29 cellular contexts compared by ENCODE assay signal in genomic region chr10:59102394-59102793, GRCh38.
"Had no signal": no experiment of that assay in that cellular context is flagged by ENCODE, and none has a peak within 500 bp of the region (broad histone marks: within the 10 kb centered on the region; RNA-seq: fewer than 3 reads in every experiment).

No MANE protein-coding gene starts in this region.

- H3K4me1 Mint-ChIP-seq: stimulated activated effector memory CD8-positive, alpha-beta T cell treated with anti-CD3 and anti-CD28 coated beads, Interleukin-12 subunit alpha, Interleukin-12 subunit beta, amount 100 ng/mL, for 72 hours; stimulated activated memory B cell treated with anti-CD40 and anti-IgM and Interleukin-4, amounts not matched to agents 10 μg/mL and 1 μg/mL and 100 μg/mL, for 72 hours; stimulated activated naive B cell treated with anti-CD40 and anti-IgM and Interleukin-4, amounts not matched to agents 10 μg/mL and 1 μg/mL and 100 μg/mL, for 72 hours; stimulated activated naive CD8-positive, alpha-beta T cell treated with anti-CD3 and anti-CD28 coated beads, Interleukin-15, amount 100 ng/mL, for 72 hours had no signal

- H3K4me1 ChIP-seq: suprapubic skin, testis, thyroid gland, upper lobe of left lung, upper lobe of right lung, uterus had no signal

- H3K27me3 Mint-ChIP-seq: stimulated activated memory B cell treated with anti-CD40 and anti-IgM and Interleukin-4, amounts not matched to agents 10 μg/mL and 1 μg/mL and 100 μg/mL, for 72 hours; stimulated activated naive B cell treated with anti-CD40 and anti-IgM and Interleukin-4, amounts not matched to agents 10 μg/mL and 1 μg/mL and 100 μg/mL, for 72 hours; stimulated activated naive CD8-positive, alpha-beta T cell treated with anti-CD3 and anti-CD28 coated beads, Interleukin-15, amount 100 ng/mL, for 72 hours; stimulated activated naive CD8-positive, alpha-beta T cell treated with anti-CD3 and anti-CD28 coated beads, Interleukin-15, Interleukin-2, amounts not matched to agents 100 ng/mL and 50 ng/mL, for 24 hours; type B pancreatic cell had no signal

- H3K27ac ChIP-seq: stomach, suprapubic skin, testis, thoracic aorta, thyroid gland, tibial artery, tibial nerve, transverse colon, upper lobe of left lung, upper lobe of right lung, uterus, vagina had no signal

- ATAC-seq: stimulated activated effector memory CD8-positive, alpha-beta T cell treated with anti-CD3 and anti-CD28 coated beads, Interleukin-12 subunit alpha, Interleukin-12 subunit beta, amount 100 ng/mL, for 72 hours; stimulated activated memory B cell treated with anti-CD40 and anti-IgM and Interleukin-4, amounts not matched to agents 10 μg/mL and 1 μg/mL and 100 μg/mL, for 72 hours; stimulated activated naive B cell treated with anti-CD40 and anti-IgM and Interleukin-4, amounts not matched to agents 10 μg/mL and 1 μg/mL and 100 μg/mL, for 72 hours; stimulated activated naive CD8-positive, alpha-beta T cell treated with anti-CD3 and anti-CD28 coated beads, Interleukin-15, amount 100 ng/mL, for 72 hours; stimulated activated naive CD8-positive, alpha-beta T cell treated with anti-CD3 and anti-CD28 coated beads, Interleukin-15, Interleukin-2, amounts not matched to agents 100 U/mL and 50 U/mL, for 24 hours; upper lobe of right lung had no signal

- H3K27ac Mint-ChIP-seq: stimulated activated effector memory CD8-positive, alpha-beta T cell treated with anti-CD3 and anti-CD28 coated beads, Interleukin-12 subunit alpha, Interleukin-12 subunit beta, amount 100 ng/mL, for 72 hours; stimulated activated memory B cell treated with anti-CD40 and anti-IgM and Interleukin-4, amounts not matched to agents 10 μg/mL and 1 μg/mL and 100 μg/mL, for 72 hours; stimulated activated naive B cell treated with anti-CD40 and anti-IgM and Interleukin-4, amounts not matched to agents 10 μg/mL and 1 μg/mL and 100 μg/mL, for 72 hours; stimulated activated naive CD8-positive, alpha-beta T cell treated with anti-CD3 and anti-CD28 coated beads, Interleukin-15, amount 100 ng/mL, for 72 hours; stimulated activated naive CD8-positive, alpha-beta T cell treated with anti-CD3 and anti-CD28 coated beads, Interleukin-15, Interleukin-2, amounts not matched to agents 100 ng/mL and 50 ng/mL, for 24 hours; type B pancreatic cell had no signal

- H3K4me3 ChIP-seq: stomach, suprapubic skin, thoracic aorta, thyroid gland, tibial artery, tibial nerve, transverse colon, upper lobe of left lung, upper lobe of right lung, uterus, vagina had no signal

- H3K36me3 ChIP-seq: stomach, suprapubic skin, thoracic aorta, thyroid gland, tibial artery, tibial nerve, transverse colon, upper lobe of left lung, upper lobe of right lung, uterus, vagina had no signal

- H3K9me3 Mint-ChIP-seq: stimulated activated memory B cell treated with anti-CD40 and anti-IgM and Interleukin-4, amounts not matched to agents 10 μg/mL and 1 μg/mL and 100 μg/mL, for 72 hours; stimulated activated naive B cell treated with anti-CD40 and anti-IgM and Interleukin-4, amounts not matched to agents 10 μg/mL and 1 μg/mL and 100 μg/mL, for 72 hours; stimulated activated naive CD8-positive, alpha-beta T cell treated with anti-CD3 and anti-CD28 coated beads, Interleukin-15, amount 100 ng/mL, for 72 hours; stimulated activated naive CD8-positive, alpha-beta T cell treated with anti-CD3 and anti-CD28 coated beads, Interleukin-15, Interleukin-2, amounts not matched to agents 100 ng/mL and 50 ng/mL, for 24 hours; type B pancreatic cell had no signal

- DNase-seq: stimulated activated CD4-positive, alpha-beta T cell treated with anti-CD3 and anti-CD28 coated beads, Interleukin-2, amount 100 ng/mL, for 48 hours; stimulated activated CD4-positive, alpha-beta T cell treated with anti-CD3 and anti-CD28 coated beads, Interleukin-4, amount 100 ng/mL, for 1 hour; stimulated activated CD4-positive, alpha-beta T cell treated with anti-CD3 and anti-CD28 coated beads, Interleukin-4, amount 100 ng/mL, for 24 hours; stimulated activated CD4-positive, alpha-beta T cell treated with anti-CD3 and anti-CD28 coated beads, Interleukin-4, amount 100 ng/mL, for 4 hours; stimulated activated CD8-positive, alpha-beta memory T cell treated with anti-CD3 and anti-CD28 coated beads, Interleukin-4, amount 100 ng/mL, for 48 hours; stimulated activated naive B cell treated with anti-CD40 and anti-IgM and Interleukin-4, amounts not matched to agents 10 μg/mL and 1 μg/mL and 100 μg/mL, for 72 hours; stimulated activated naive CD4-positive, alpha-beta T cell; stimulated activated naive CD4-positive, alpha-beta T cell treated with Interleukin-2 at 50 U/mL for 16 hours; stimulated activated naive CD8-positive, alpha-beta T cell treated with anti-CD3 and anti-CD28 coated beads, Interleukin-15, amount 100 ng/mL, for 72 hours; stimulated activated naive CD8-positive, alpha-beta T cell treated with anti-CD3 and anti-CD28 coated beads, Interleukin-15, Interleukin-2, amounts not matched to agents 100 U/mL and 50 U/mL, for 24 hours; stomach; substantia nigra; testis; thyroid gland; tibial artery; transverse colon; trophoblast cell; upper lobe of left lung; upper lobe of right lung; uterus had no signal

- H3K36me3 Mint-ChIP-seq: stimulated activated effector memory CD8-positive, alpha-beta T cell treated with anti-CD3 and anti-CD28 coated beads, Interleukin-12 subunit alpha, Interleukin-12 subunit beta, amount 100 ng/mL, for 72 hours; stimulated activated memory B cell treated with anti-CD40 and anti-IgM and Interleukin-4, amounts not matched to agents 10 μg/mL and 1 μg/mL and 100 μg/mL, for 72 hours; stimulated activated naive B cell treated with anti-CD40 and anti-IgM and Interleukin-4, amounts not matched to agents 10 μg/mL and 1 μg/mL and 100 μg/mL, for 72 hours; type B pancreatic cell had no signal

- H3K4me3 Mint-ChIP-seq: stimulated activated effector memory CD8-positive, alpha-beta T cell treated with anti-CD3 and anti-CD28 coated beads, Interleukin-12 subunit alpha, Interleukin-12 subunit beta, amount 100 ng/mL, for 72 hours; stimulated activated memory B cell treated with anti-CD40 and anti-IgM and Interleukin-4, amounts not matched to agents 10 μg/mL and 1 μg/mL and 100 μg/mL, for 72 hours; stimulated activated naive B cell treated with anti-CD40 and anti-IgM and Interleukin-4, amounts not matched to agents 10 μg/mL and 1 μg/mL and 100 μg/mL, for 72 hours; stimulated activated naive CD8-positive, alpha-beta T cell treated with anti-CD3 and anti-CD28 coated beads, Interleukin-15, amount 100 ng/mL, for 72 hours; stimulated activated naive CD8-positive, alpha-beta T cell treated with anti-CD3 and anti-CD28 coated beads, Interleukin-15, Interleukin-2, amounts not matched to agents 100 ng/mL and 50 ng/mL, for 24 hours; type B pancreatic cell had no signal

- H3K27me3 ChIP-seq: stomach, suprapubic skin, testis, thyroid gland, tibial artery, tibial nerve, transverse colon, upper lobe of left lung, upper lobe of right lung, uterus, vagina had no signal

- FAIRE-seq: urothelium cell line had no signal

- H3K9me3 ChIP-seq: stomach, suprapubic skin, testis, thoracic aorta, thyroid gland, tibial artery, tibial nerve, transverse colon, upper lobe of left lung, upper lobe of right lung, uterus, vagina had no signal
